ENCODE assay signal across 8 cellular contexts in the genomic region with DNA sequence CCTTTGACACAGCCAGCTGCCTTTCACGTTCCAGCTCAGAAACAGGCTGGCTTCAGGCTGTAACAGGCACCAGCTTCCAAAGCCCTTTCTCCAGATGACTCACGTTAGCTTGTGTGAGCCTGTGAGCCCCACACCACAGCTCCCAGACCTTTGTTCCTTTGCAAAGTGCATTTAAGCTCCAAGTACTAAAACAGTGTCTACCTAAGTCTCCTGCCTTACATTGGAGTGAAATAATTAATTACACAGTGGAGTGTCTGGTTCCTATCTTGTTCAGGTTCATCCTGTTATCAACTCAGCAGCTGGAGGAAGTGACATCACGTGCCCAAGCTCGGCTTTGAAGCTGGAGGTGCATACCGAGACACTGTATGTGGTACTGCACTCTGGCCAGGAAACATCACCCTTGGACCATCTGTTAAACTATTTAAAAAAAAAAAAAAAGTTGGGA.
A peak's percentile ranks its signal among the peaks of the same experiment; 100 is the strongest.
DNase-seq lines count a peak whose midpoint lies in the region; ATAC-seq lines count a peak whose summit lies in the region.

No MANE protein-coding gene starts in this region.

- H3K36me3 Mint-ChIP-seq in activated CD4-positive, alpha-beta T cell treated with anti-CD3 and anti-CD28 coated beads, Interleukin-2, amount 10 ng/mL, durations not matched to agents 24 days and 14 days (ENCODE audit: low read depth) = no peaks in the 10 kb centered on the region

- intact Hi-C loops in activated CD4-positive, alpha-beta T cell treated with anti-CD3 and anti-CD28 coated beads, Interleukin-2, amount 10 ng/mL, durations not matched to agents 24 days and 14 days (cut with micrococcal nuclease) = loop anchor here (2.0 to 5.0 kb wide), 2 partner anchors 16 to 123 kb away; no protein-coding TSS in a partner anchor

- peak overlapping the region; percentile 92 for H3K27ac Mint-ChIP-seq in activated CD4-positive, alpha-beta T cell treated with anti-CD3 and anti-CD28 coated beads, Interleukin-2, amount 10 ng/mL, durations not matched to agents 24 days and 14 days

- peak overlapping the region; percentile 83 for H3K4me3 Mint-ChIP-seq in activated CD4-positive, alpha-beta T cell treated with anti-CD3 and anti-CD28 coated beads, Interleukin-2, amount 10 ng/mL, durations not matched to agents 24 days and 14 days

- DNase-seq in DMS53 (lab: John Stamatoyannopoulos, UW) (peak; percentile 67), ecto neural progenitor cell (ENCODE audit: low spot score) (peak; percentile 55), midbrain (lab: John Stamatoyannopoulos, UW) (peak; percentile 86)
- DNase-seq in activated CD4-positive, alpha-beta T cell treated with anti-CD3 and anti-CD28 coated beads, Interleukin-2, amount 10 ng/mL, durations not matched to agents 24 days and 14 days = peak; percentile 90
- DNase-seq in stimulated activated CD8-positive, alpha-beta memory T cell treated with anti-CD3 and anti-CD28 coated beads, Interleukin-4, amount 100 ng/mL, for 48 hours = peak; percentile 77

- H3K9me3 Mint-ChIP-seq in activated CD4-positive, alpha-beta T cell treated with anti-CD3 and anti-CD28 coated beads, Interleukin-2, amount 10 ng/mL, durations not matched to agents 24 days and 14 days = no peaks in the 10 kb centered on the region

- H3K4me1 Mint-ChIP-seq in activated CD4-positive, alpha-beta T cell treated with anti-CD3 and anti-CD28 coated beads, Interleukin-2, amount 10 ng/mL, durations not matched to agents 24 days and 14 days = peaks cover 64% of the 10 kb centered on the region

- no peaks in the 10 kb centered on the region for H3K27me3 Mint-ChIP-seq in activated CD4-positive, alpha-beta T cell treated with anti-CD3 and anti-CD28 coated beads, Interleukin-2, amount 10 ng/mL, durations not matched to agents 24 days and 14 days

- ATAC-seq in HG03565 (IDR thresholded peaks at IDR 0.05; ENCODE audit: unreplicated experiment) (peak; percentile 59), HG03196 (IDR thresholded peaks at IDR 0.05; ENCODE audit: unreplicated experiment) (no peak), GM21515 (IDR thresholded peaks at IDR 0.05; ENCODE audit: unreplicated experiment) (no peak)
